9 cellular contexts compared by ENCODE assay signal in genomic region chr21:42654179-42654912, GRCh38. TPM values are rescaled to one million over a fixed set of nuclear protein-coding genes. Genes with fewer than 3 reads are reported as not detected.
A peak's percentile ranks its signal among the peaks of the same experiment; 100 is the strongest.
DNase-seq lines count a peak whose midpoint lies in the region; ATAC-seq, FAIRE-seq and TF ChIP-seq lines count a peak whose summit lies in the region.
"Had no signal": no experiment of that assay in that cellular context is flagged by ENCODE, and none has a peak within 500 bp of the region (broad histone marks: within the 10 kb centered on the region; RNA-seq: fewer than 3 reads in every experiment).

No MANE protein-coding gene starts in this region.

- dilution Hi-C loops in endothelial cell of umbilical vein (cut with MboI; ENCODE audit: extremely low pct_ligation_motif_present, low sequenced_read_pairs), result no loop called here

- POLR2A ChIA-PET in HEK293 (lab: Yijun Ruan, JAX) (interaction anchor here (0.6 to 1.4 kb wide), 5 partner anchors 10 to 24 kb away, joined by 3 to 4 read pairs (median 3); no protein-coding TSS in a partner anchor), endothelial cell of umbilical vein (lab: Charles Lee) (no interaction called here)

- 1 to 4% (median 3%) methylated on average over 39 to 45 of the region's 45 CpGs for WGBS in ovary, 3 donors
- WGBS in adrenal gland, 4 donors, result 2 to 22% (median 13%) methylated on average over 5 to 45 of the region's 45 CpGs

- H2AFZ ChIP-seq in endothelial cell of umbilical vein (ENCODE audit: low read depth, low read length), result no peak overlapping the region

- ATAC-seq in RWPE2 (ENCODE audit: low read depth) (peak; percentile 17; the same call in 2 of the 3 replicates), HG02759 (IDR thresholded peaks at IDR 0.05; ENCODE audit: unreplicated experiment) (no peak)

- no peaks in the 10 kb centered on the region for H3K9me3 ChIP-seq in BE2C
- no peaks in the 10 kb centered on the region for H3K9me3 ChIP-seq in HEK293 (ENCODE audit: control insufficient read depth, insufficient read depth, low read depth, low read length)
- H3K9me3 ChIP-seq in RWPE2 (ENCODE audit: severe bottlenecking), result no peaks in the 10 kb centered on the region
- no peaks in the 10 kb centered on the region for H3K9me3 ChIP-seq in endothelial cell of umbilical vein (replicated peaks; ENCODE audit: control insufficient read depth, insufficient read depth, low read length)
- H3K9me3 ChIP-seq in ovary, result no peaks in the 10 kb centered on the region
- no peaks in the 10 kb centered on the region for H3K9me3 ChIP-seq in adrenal gland (replicated peaks in 1 of 3)

- TF ChIP-seq POLR2A in endothelial cell of umbilical vein (IDR thresholded peaks at IDR 0.05; ENCODE audit: low read depth, low read length) (no peak), ovary (IDR thresholded peaks at IDR 0.05) (no peak), adrenal gland (IDR thresholded peaks at IDR 0.05) (no peak)

- H3K27ac ChIP-seq in HEK293 (ENCODE audit: extremely low read depth, low read depth, low read length) (peak overlapping the region; percentile 52; the same call in 1 of the 2 replicates), RWPE2 (ENCODE audit: poor library complexity, severe bottlenecking) (no peak overlapping the region), endothelial cell of umbilical vein (ENCODE audit: insufficient read depth, low read depth, low read length) (no peak overlapping the region), ovary (peak overlapping the region in 1 of 2 donors; percentile 5), adrenal gland (peak overlapping the region in 1 of 5 donors; percentile 74)

- no peak for FAIRE-seq in endothelial cell of umbilical vein (lab: Jason Lieb, UNC)
- FAIRE-seq: endometrium had no signal

- TF ChIP-seq EP300 in ovary (IDR thresholded peaks at IDR 0.05), result no peak

- H3K9me1 ChIP-seq in endothelial cell of umbilical vein (replicated peaks; ENCODE audit: control insufficient read depth, extremely low read depth, insufficient read depth, low read length), result no peaks in the 10 kb centered on the region

- no peaks in the 10 kb centered on the region for H3K27me3 ChIP-seq in BE2C
- H3K27me3 ChIP-seq in RWPE2 (ENCODE audit: insufficient read depth, poor library complexity, severe bottlenecking), result peaks cover 15% of the 10 kb centered on the region
- H3K27me3 ChIP-seq in endothelial cell of umbilical vein (ENCODE audit: control insufficient read depth in 2 of 2, insufficient read depth in 2 of 2, low read length in 2 of 2), result peaks cover 21 to 25% of the 10 kb centered on the region in 2 experiments
- no peaks in the 10 kb centered on the region for H3K27me3 ChIP-seq in ovary
- H3K27me3 ChIP-seq in adrenal gland, result no peaks in the 10 kb centered on the region

- DNase-seq in BE2C (no peak), RWPE2 (ENCODE audit: low spot score) (no peak), endothelial cell of umbilical vein (ENCODE audit: low read depth, low spot score) (no peak), ovary (no peak), adrenal gland (no peak), SHP77 (lab: John Stamatoyannopoulos, UW) (no peak)

- H3K4me1 ChIP-seq in BE2C, result peaks cover 13% of the 10 kb centered on the region
- H3K4me1 ChIP-seq in HEK293 (ENCODE audit: control insufficient read depth, insufficient read depth, low read length), result peaks cover 12% of the 10 kb centered on the region
- peaks cover 7% of the 10 kb centered on the region for H3K4me1 ChIP-seq in RWPE2 (ENCODE audit: insufficient read depth, poor library complexity, severe bottlenecking)
- H3K4me1 ChIP-seq in endothelial cell of umbilical vein (ENCODE audit: control insufficient read depth, extremely low read depth, insufficient read depth, low read length), result no peaks in the 10 kb centered on the region
- peaks cover 2% of the 10 kb centered on the region for H3K4me1 ChIP-seq in ovary (ENCODE audit: insufficient read depth)
- H3K4me1 ChIP-seq in adrenal gland (replicated peaks in 1 of 2), result peaks cover 9 to 15% of the 10 kb centered on the region in 2 donors

- intact Hi-C loops in endothelial cell of umbilical vein (cut with micrococcal nuclease) (no loop called here), ovary (cut with DNase I) (loop anchor here in 1 of 4 donors (10.0 kb wide), 1 partner anchor 160 kb away; no protein-coding TSS in a partner anchor), adrenal gland (cut with DNase I) (loop anchor here in 1 of 2 donors (5.0 kb wide), 2 partner anchors 57 to 163 kb away; no protein-coding TSS in a partner anchor)

- H3K4me3 ChIP-seq in BE2C (ENCODE audit: low read depth, low read length), result peak overlapping the region; percentile 80
- H3K4me3 ChIP-seq in HEK293 (ENCODE audit: low read depth, low read length), result peak overlapping the region; percentile 53
- H3K4me3 ChIP-seq in RWPE2 (ENCODE audit: severe bottlenecking), result peak overlapping the region; percentile 49
- peak overlapping the region in 1 of 3 experiments; percentile 16 for H3K4me3 ChIP-seq in endothelial cell of umbilical vein (replicated peaks in 1 of 3; ENCODE audit: insufficient read depth in 1 of 3, low read depth in 1 of 3, low read length in 3 of 3)
- H3K4me3 ChIP-seq in ovary, result peak overlapping the region; percentile 42
- peak overlapping the region in 2 of 4 donors; percentile 51 to 71 for H3K4me3 ChIP-seq in adrenal gland

- no peaks in the 10 kb centered on the region for H3K79me2 ChIP-seq in endothelial cell of umbilical vein (ENCODE audit: control insufficient read depth, insufficient read depth, low read length)

- H3K36me3 ChIP-seq in BE2C (no peaks in the 10 kb centered on the region), HEK293 (ENCODE audit: control insufficient read depth in 2 of 2, insufficient read depth in 1 of 2, low read length in 2 of 2) (no peaks in the 10 kb centered on the region), RWPE2 (ENCODE audit: low read depth) (no peaks in the 10 kb centered on the region), endothelial cell of umbilical vein (ENCODE audit: control insufficient read depth in 2 of 2, extremely low read depth in 1 of 2, insufficient read depth in 2 of 2, low read length in 2 of 2) (no peaks in the 10 kb centered on the region), ovary (no peaks in the 10 kb centered on the region), adrenal gland (replicated peaks in 1 of 2) (no peaks in the 10 kb centered on the region)

- no peak for TF ChIP-seq CTCF in BE2C (IDR thresholded peaks at IDR 0.05; ENCODE audit: low read depth, low read length)
- peak; percentile 83 for TF ChIP-seq CTCF in HEK293 (tag by site-specific recombination; IDR thresholded peaks at IDR 0.05)
- peak; percentile 15 for TF ChIP-seq CTCF in RWPE2 (IDR thresholded peaks at IDR 0.05; ENCODE audit: poor library complexity, severe bottlenecking)
- TF ChIP-seq CTCF in endothelial cell of umbilical vein (IDR thresholded peaks at IDR 0.05; ENCODE audit: extremely low read depth in 1 of 2, insufficient read depth in 1 of 2, low read depth in 1 of 2, low read length in 2 of 2), result no peak
- TF ChIP-seq CTCF in ovary (IDR thresholded peaks at IDR 0.05), result no peak
- no peak for TF ChIP-seq CTCF in adrenal gland (IDR thresholded peaks at IDR 0.05)

- H3K4me2 ChIP-seq in endothelial cell of umbilical vein (ENCODE audit: insufficient read depth, low read length), result no peak overlapping the region

- H3K9ac ChIP-seq in endothelial cell of umbilical vein (replicated peaks; ENCODE audit: extremely low read depth, insufficient read depth, low read length), result no peak overlapping the region

- CTCF ChIA-PET in HEK293 (lab: Yijun Ruan, JAX) (interaction anchor here (0.6 to 1.2 kb wide), 5 partner anchors 23 to 63 kb away, joined by 3 to 5 read pairs (median 3); no protein-coding TSS in a partner anchor), endothelial cell of umbilical vein (lab: Charles Lee) (interaction anchor here (1.4 to 2.6 kb wide), 2 partner anchors 61 to 163 kb away, joined by 4 to 18 read pairs; no protein-coding TSS in a partner anchor)

- BruUV-seq in endothelial cell of umbilical vein (replicated peaks; lab: Mats Ljungman, UMichigan), result no TSS peak

- H4K20me1 ChIP-seq in endothelial cell of umbilical vein (replicated peaks; ENCODE audit: control insufficient read depth, extremely low read depth, insufficient read depth, low read length), result no peaks in the 10 kb centered on the region

TF ChIP-seq in endothelial cell of umbilical vein, 7 proteins besides CTCF, POLR2A, EP300 and RAD21:
- peak; percentile 99 for TF ChIP-seq EZH2 (IDR thresholded peaks at IDR 0.05; ENCODE audit: borderline replicate concordance, low read depth, low read length, severe bottlenecking)
- TF ChIP-seq JUN (IDR thresholded peaks at IDR 0.05; ENCODE audit: borderline replicate concordance, insufficient read depth, insufficient read length, low read depth), result no peak
TF ChIP-seq in endothelial cell of umbilical vein: peak in this region for 1.

RNA-seq across cellular contexts. Expression of gene PDE9A, which starts 0.9 kb away (rescaled TPM):
- polyA plus RNA-seq in BE2C (2012; ENCODE audit: insufficient read depth, insufficient read length, low read depth), result 4.2 TPM
- total RNA-seq in endothelial cell of umbilical vein (1.5 and 2.2 TPM in 2 replicates), ovary (10 to 100 TPM in 2 of 7 donors, 1 to 10 TPM in 5; 3.9 to 11.3 (median 6.9) TPM), adrenal gland (10 to 100 TPM; 12.4 to 58.1 (median 16.8) TPM)
- polyA plus RNA-seq in endothelial cell of umbilical vein (0.22 and 0.28 TPM in 2 replicates), ovary (1 to 10 TPM; 5.6 to 8.0 TPM), adrenal gland (10 to 100 TPM; 19.9 to 23.8 (median 20.0) TPM)
- polyA plus RNA-seq in endothelial cell of umbilical vein (2011; cell fraction: cytosol; rRNA removed), result 0.37 and 0.38 TPM in 2 replicates
- 0.41 and 0.45 TPM in 2 replicates for polyA plus RNA-seq in endothelial cell of umbilical vein (2011; cell fraction: nucleus; rRNA removed)
- polyA plus RNA-seq in endothelial cell of umbilical vein (2012), result 0.22 and 0.35 TPM in 2 replicates
- 0.51 TPM in 1 of 2 replicates, not detected in the other for polyA minus RNA-seq in endothelial cell of umbilical vein
- polyA minus RNA-seq in endothelial cell of umbilical vein (2011; cell fraction: cytosol; rRNA and poly(A)+ RNA removed), result 3.8 TPM
- 0.24 TPM in 1 of 2 replicates, not detected in the other for polyA minus RNA-seq in endothelial cell of umbilical vein (2011; cell fraction: nucleus; rRNA and poly(A)+ RNA removed)

Comparison
In these comparisons a context has a peak if more than half of its experiments do, and no peak if none do; other contexts are left out.
1. CTCF ChIP-seq: peak in HEK293 (single experiment) and RWPE2 (single experiment); none in BE2C (single experiment), endothelial cell of umbilical vein (0 of 2), ovary (0 of 3) and adrenal gland (0 of 6).